Comparison of ENCODE assay signal across 1 cellular context in the genomic region with DNA sequence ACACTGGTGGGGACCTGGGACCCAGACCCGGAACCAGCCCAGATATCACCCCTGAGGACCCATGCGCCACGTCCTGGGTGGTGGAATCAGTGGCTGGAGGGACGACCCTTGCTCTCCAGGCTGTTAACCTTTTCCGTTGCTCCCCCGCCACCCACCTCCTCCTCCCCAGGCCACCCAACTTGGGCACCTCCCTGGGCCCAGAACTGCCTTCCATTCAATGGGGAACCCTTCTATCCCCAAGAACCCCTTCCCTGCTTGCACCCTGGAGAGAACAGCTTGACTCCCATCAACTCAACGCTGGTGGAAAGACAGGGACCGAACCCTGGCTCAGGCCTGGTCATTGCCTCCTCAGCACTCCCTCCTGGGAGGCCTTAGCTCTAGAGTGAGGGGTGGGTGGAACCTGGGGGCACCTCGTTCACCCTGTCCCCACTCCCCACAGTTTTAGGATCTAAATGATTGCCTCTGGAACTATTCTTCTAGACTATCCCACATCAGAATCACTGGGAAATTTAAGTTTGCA.
TF ChIP-seq lines count a peak whose summit lies in the region.

No MANE protein-coding gene starts in this region.

TF ChIP-seq in GM23338, 12 proteins besides CTCF, POLR2A, EP300 and RAD21 (continued from another document):
- TF ChIP-seq, protein P1, sequence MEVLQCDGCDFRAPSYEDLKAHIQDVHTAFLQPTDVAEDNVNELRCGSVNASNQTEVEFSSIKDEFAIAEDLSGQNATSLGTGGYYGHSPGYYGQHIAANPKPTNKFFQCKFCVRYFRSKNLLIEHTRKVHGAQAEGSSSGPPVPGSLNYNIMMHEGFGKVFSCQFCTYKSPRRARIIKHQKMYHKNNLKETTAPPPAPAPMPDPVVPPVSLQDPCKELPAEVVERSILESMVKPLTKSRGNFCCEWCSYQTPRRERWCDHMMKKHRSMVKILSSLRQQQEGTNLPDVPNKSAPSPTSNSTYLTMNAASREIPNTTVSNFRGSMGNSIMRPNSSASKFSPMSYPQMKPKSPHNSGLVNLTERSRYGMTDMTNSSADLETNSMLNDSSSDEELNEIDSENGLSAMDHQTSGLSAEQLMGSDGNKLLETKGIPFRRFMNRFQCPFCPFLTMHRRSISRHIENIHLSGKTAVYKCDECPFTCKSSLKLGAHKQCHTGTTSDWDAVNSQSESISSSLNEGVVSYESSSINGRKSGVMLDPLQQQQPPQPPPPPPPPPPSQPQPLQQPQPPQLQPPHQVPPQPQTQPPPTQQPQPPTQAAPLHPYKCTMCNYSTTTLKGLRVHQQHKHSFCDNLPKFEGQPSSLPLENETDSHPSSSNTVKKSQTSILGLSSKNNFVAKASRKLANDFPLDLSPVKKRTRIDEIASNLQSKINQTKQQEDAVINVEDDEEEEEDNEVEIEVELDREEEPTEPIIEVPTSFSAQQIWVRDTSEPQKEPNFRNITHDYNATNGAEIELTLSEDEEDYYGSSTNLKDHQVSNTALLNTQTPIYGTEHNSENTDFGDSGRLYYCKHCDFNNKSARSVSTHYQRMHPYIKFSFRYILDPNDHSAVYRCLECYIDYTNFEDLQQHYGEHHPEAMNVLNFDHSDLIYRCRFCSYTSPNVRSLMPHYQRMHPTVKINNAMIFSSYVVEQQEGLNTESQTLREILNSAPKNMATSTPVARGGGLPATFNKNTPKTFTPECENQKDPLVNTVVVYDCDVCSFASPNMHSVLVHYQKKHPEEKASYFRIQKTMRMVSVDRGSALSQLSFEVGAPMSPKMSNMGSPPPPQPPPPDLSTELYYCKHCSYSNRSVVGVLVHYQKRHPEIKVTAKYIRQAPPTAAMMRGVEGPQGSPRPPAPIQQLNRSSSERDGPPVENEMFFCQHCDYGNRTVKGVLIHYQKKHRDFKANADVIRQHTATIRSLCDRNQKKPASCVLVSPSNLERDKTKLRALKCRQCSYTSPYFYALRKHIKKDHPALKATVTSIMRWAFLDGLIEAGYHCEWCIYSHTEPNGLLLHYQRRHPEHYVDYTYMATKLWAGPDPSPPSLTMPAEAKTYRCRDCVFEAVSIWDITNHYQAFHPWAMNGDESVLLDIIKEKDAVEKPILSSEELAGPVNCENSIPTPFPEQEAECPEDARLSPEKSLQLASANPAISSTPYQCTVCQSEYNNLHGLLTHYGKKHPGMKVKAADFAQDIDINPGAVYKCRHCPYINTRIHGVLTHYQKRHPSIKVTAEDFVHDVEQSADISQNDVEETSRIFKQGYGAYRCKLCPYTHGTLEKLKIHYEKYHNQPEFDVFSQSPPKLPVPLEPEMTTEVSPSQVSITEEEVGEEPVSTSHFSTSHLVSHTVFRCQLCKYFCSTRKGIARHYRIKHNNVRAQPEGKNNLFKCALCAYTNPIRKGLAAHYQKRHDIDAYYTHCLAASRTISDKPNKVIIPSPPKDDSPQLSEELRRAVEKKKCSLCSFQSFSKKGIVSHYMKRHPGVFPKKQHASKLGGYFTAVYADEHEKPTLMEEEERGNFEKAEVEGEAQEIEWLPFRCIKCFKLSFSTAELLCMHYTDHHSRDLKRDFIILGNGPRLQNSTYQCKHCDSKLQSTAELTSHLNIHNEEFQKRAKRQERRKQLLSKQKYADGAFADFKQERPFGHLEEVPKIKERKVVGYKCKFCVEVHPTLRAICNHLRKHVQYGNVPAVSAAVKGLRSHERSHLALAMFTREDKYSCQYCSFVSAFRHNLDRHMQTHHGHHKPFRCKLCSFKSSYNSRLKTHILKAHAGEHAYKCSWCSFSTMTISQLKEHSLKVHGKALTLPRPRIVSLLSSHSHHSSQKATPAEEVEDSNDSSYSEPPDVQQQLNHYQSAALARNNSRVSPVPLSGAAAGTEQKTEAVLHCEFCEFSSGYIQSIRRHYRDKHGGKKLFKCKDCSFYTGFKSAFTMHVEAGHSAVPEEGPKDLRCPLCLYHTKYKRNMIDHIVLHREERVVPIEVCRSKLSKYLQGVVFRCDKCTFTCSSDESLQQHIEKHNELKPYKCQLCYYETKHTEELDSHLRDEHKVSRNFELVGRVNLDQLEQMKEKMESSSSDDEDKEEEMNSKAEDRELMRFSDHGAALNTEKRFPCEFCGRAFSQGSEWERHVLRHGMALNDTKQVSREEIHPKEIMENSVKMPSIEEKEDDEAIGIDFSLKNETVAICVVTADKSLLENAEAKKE (CRISPR knock-in tag; IDR thresholded peaks at IDR 0.05): no peak
- TF ChIP-seq STAT1 (IDR thresholded peaks at IDR 0.05; ENCODE audit: unreplicated experiment) (no peak), ZNF331 (CRISPR knock-in tag; IDR thresholded peaks at IDR 0.05; ENCODE audit: low read depth) (no peak)
